32 cellular contexts compared by ENCODE assay signal in genomic region chr18:47235096-47235495, GRCh38. TPM values are rescaled to one million over a fixed set of nuclear protein-coding genes. Genes with fewer than 3 reads are reported as not detected.
DNase-seq lines count a peak whose midpoint lies in the region; ATAC-seq, FAIRE-seq and TF ChIP-seq lines count a peak whose summit lies in the region.
"Had no signal": no experiment of that assay in that cellular context is flagged by ENCODE, and none has a peak within 500 bp of the region (broad histone marks: within the 10 kb centered on the region; RNA-seq: fewer than 3 reads in every experiment).

No MANE protein-coding gene starts in this region.

- H3K4me1 ChIP-seq in H1 (replicated peaks in 1 of 4; ENCODE audit: control insufficient read depth in 3 of 4, insufficient read depth in 4 of 4, low read length in 3 of 4), result peaks cover 0 to 2% (median 0%) of the 10 kb centered on the region in 4 experiments; a peak in 2 of 7 replicates
- H3K4me1 ChIP-seq: BE2C, BLaER1 had no signal

- no peak overlapping the region for H4K91ac ChIP-seq in H1 (replicated peaks; ENCODE audit: insufficient read length, low read length)

- no peak overlapping the region for H3K9ac ChIP-seq in H1 (replicated peaks in 1 of 4; ENCODE audit: extremely low read depth in 1 of 4, low read depth in 3 of 4, low read length in 3 of 4)
- H3K9ac ChIP-seq: BLaER1 had no signal

- H3K27ac ChIP-seq in H1 (ENCODE audit: low read depth, low read length), result no peak overlapping the region
- H3K27ac ChIP-seq: BLaER1 had no signal

- no peak overlapping the region for H2BK20ac ChIP-seq in H1 (ENCODE audit: low read length)

- no peak for TF ChIP-seq POLR2A in NB4 (IDR thresholded peaks at IDR 0.05; ENCODE audit: extremely low read depth, insufficient read length)
- no peak for TF ChIP-seq POLR2A in H1 (IDR thresholded peaks at IDR 0.05; ENCODE audit: control extremely low read depth in 1 of 2, low read depth in 2 of 2, low read length in 2 of 2)

- H3K4ac ChIP-seq in H1 (replicated peaks; ENCODE audit: insufficient read length, low read depth, low read length), result no peak overlapping the region

- H3K4me3 ChIP-seq in NB4 (ENCODE audit: low read depth, low read length) (no peak overlapping the region), H1 (ENCODE audit: extremely low read depth in 1 of 4, insufficient read depth in 2 of 4, low read depth in 3 of 4, low read length in 4 of 4) (no peak overlapping the region)
- H3K4me3 ChIP-seq: BLaER1, GM12878 had no signal

- H4K20me1 ChIP-seq in H1 (replicated peaks in 1 of 2; ENCODE audit: control insufficient read depth in 1 of 2, insufficient read depth in 2 of 2, low read length in 2 of 2), result no peaks in the 10 kb centered on the region
- H4K20me1 ChIP-seq: BLaER1 had no signal

- H3K79me2 ChIP-seq in H1 (ENCODE audit: control insufficient read depth in 1 of 2, insufficient read depth in 2 of 2, low read length in 2 of 2), result no peaks in the 10 kb centered on the region

- no peak for TF ChIP-seq EP300 in H1 (IDR thresholded peaks at IDR 0.05; ENCODE audit: borderline replicate concordance in 1 of 2, low read depth in 2 of 2, low read length in 2 of 2)

- 0 out of 2 replicates have a peak overlapping the region, but pooled peaks have one; percentile 0 for H2BK12ac ChIP-seq in H1 (ENCODE audit: low read depth, low read length)

- no peak overlapping the region for H2AFZ ChIP-seq in H1 (ENCODE audit: low read length)

- H2BK120ac ChIP-seq in H1 (replicated peaks; ENCODE audit: low read depth, low read length), result no peak overlapping the region

- no peak for TF ChIP-seq RAD21 in H1 (IDR thresholded peaks at IDR 0.05 in 1 of 2, conservative IDR thresholded peaks at IDR 0.05 in 1 of 2; ENCODE audit: low read depth in 2 of 2, low read length in 2 of 2)

- H3K36me3 ChIP-seq in H1 (ENCODE audit: control insufficient read depth in 2 of 4, insufficient read depth in 4 of 4, low read length in 3 of 4), result no peaks in the 10 kb centered on the region
- H3K36me3 ChIP-seq: BE2C, BLaER1 had no signal

- H3K14ac ChIP-seq in H1 (ENCODE audit: insufficient read length), result no peak overlapping the region

- CTCF ChIA-PET in H1 (lab: Charles Lee; ENCODE audit: partially characterized antibody), result interaction anchor here (1.0 to 3.6 kb wide), 4 partner anchors 12 to 161 kb away, joined by 3 to 19 read pairs (median 6); no protein-coding TSS in a partner anchor

- no peak for FAIRE-seq in H1 (lab: Jason Lieb, UNC)
- FAIRE-seq: A204.1, GM12878, GM12892, GM18507 had no signal

- H3K23ac ChIP-seq in H1 (ENCODE audit: insufficient read length), result no peak overlapping the region

- no peak overlapping the region for H2BK5ac ChIP-seq in H1 (ENCODE audit: low read depth, low read length)

- H3K79me1 ChIP-seq in H1 (ENCODE audit: low read depth, low read length), result no peaks in the 10 kb centered on the region

- H3K4me2 ChIP-seq in H1 (ENCODE audit: insufficient read depth in 1 of 2, low read depth in 2 of 2, low read length in 2 of 2), result no peak overlapping the region
- H3K4me2 ChIP-seq: BLaER1 had no signal

- TF ChIP-seq CTCF in NB4 (IDR thresholded peaks at IDR 0.05; ENCODE audit: low read depth, low read length), result no peak
- no peak for TF ChIP-seq CTCF in H1 (IDR thresholded peaks at IDR 0.05; ENCODE audit: control extremely low read depth in 1 of 3, insufficient read depth in 1 of 3, low read depth in 1 of 3, low read length in 3 of 3)
- TF ChIP-seq CTCF in GM20000 (IDR thresholded peaks at IDR 0.05; ENCODE audit: extremely low read depth, missing control alignments), result no peak

- H4K5ac ChIP-seq in H1 (ENCODE audit: insufficient read length, low read depth, low read length), result no peak overlapping the region

- 90% methylated on average over 4 of the region's 4 CpGs; no CpG with 5 or more reads in 1 of the 2 experiments for WGBS in H1 (ENCODE audit: extremely low coverage in 1 of 2, insufficient coverage in 1 of 2, insufficient read length in 1 of 2, insufficient replicate concordance in 2 of 2, low coverage in 1 of 2, low lambda C conversion rate in 2 of 2, missing lambda C conversion rate in 1 of 2), 2 experiments

- DNase-seq in LHCN-M2 (ENCODE audit: low read depth), result peak; percentile 1
- DNase-seq in NB4 (ENCODE audit: low read depth), result peak; percentile 9
- DNase-seq in OCI-M1 (lab: John Stamatoyannopoulos, UW), result peak; percentile 15
- no peak for DNase-seq in H1 (ENCODE audit: low read depth in 1 of 2, low spot score in 2 of 2)
- no peak for DNase-seq in GM20000 (ENCODE audit: low spot score)
- no peak for DNase-seq in NCI-H345 treated with DMSO at 0.1 percent for 48 hours (lab: John Stamatoyannopoulos, UW; ENCODE audit: unreplicated experiment)
- DNase-seq: 8988T; ACHN; BE2C; C1 segment of cervical spinal cord; CD4-positive, alpha-beta memory T cell; CD4-positive, CD25-positive, alpha-beta regulatory T cell; CD8-positive, alpha-beta memory T cell; COR-L47; DMS 273 treated with DMSO at 0.1 percent for 48 hours; DMS153; DMS53; DMS79; DND-41; EL; GDM1 had no signal

- H2AK5ac ChIP-seq in H1 (ENCODE audit: low read depth, low read length), result no peak overlapping the region

- H4K8ac ChIP-seq in H1 (ENCODE audit: extremely low read depth, insufficient read depth, low read length), result no peak overlapping the region

- no peak overlapping the region for H3K56ac ChIP-seq in H1 (replicated peaks; ENCODE audit: insufficient read length, low read depth, low read length)

- ATAC-seq in HG02623 (IDR thresholded peaks at IDR 0.05; ENCODE audit: unreplicated experiment), result no peak
- ATAC-seq: GM12878 had no signal

- H3K18ac ChIP-seq in H1 (ENCODE audit: extremely low read depth, low read length), result no peak overlapping the region

- no peak overlapping the region for H2BK15ac ChIP-seq in H1 (ENCODE audit: low read length)

- POLR2A ChIA-PET in H1 (lab: Charles Lee; ENCODE audit: partially characterized antibody), result no interaction called here

- H3K9me3 ChIP-seq in H1 (ENCODE audit: insufficient read depth in 2 of 2, low read depth in 1 of 2, low read length in 1 of 2), result no peaks in the 10 kb centered on the region
- H3K9me3 ChIP-seq: BE2C, BLaER1 had no signal

- H3K27me3 ChIP-seq in H1 (replicated peaks in 1 of 4; ENCODE audit: control insufficient read depth in 3 of 4, extremely low read depth in 1 of 4, insufficient read depth in 3 of 4, low read length in 3 of 4), result no peaks in the 10 kb centered on the region
- H3K27me3 ChIP-seq: BLaER1 had no signal

- no peaks in the 10 kb centered on the region for H3K23me2 ChIP-seq in H1 (ENCODE audit: low read depth, low read length)

TF ChIP-seq in H1, 55 proteins besides CTCF, POLR2A, EP300 and RAD21:
- TF ChIP-seq JUND (IDR thresholded peaks at IDR 0.05; ENCODE audit: low read length), result no peak
- TF ChIP-seq SUZ12 (IDR thresholded peaks at IDR 0.05; ENCODE audit: low read length), result no peak
- no peak for TF ChIP-seq EZH2 (IDR thresholded peaks at IDR 0.05; ENCODE audit: low read depth, low read length, severe bottlenecking)
- TF ChIP-seq RFX5 (IDR thresholded peaks at IDR 0.05; ENCODE audit: borderline replicate concordance, low read depth, low read length), result no peak
- TF ChIP-seq SP1 (IDR thresholded peaks at IDR 0.05; ENCODE audit: low read depth, low read length), result no peak
- TF ChIP-seq CEBPB (IDR thresholded peaks at IDR 0.05; ENCODE audit: low read depth, low read length), result no peak
- TF ChIP-seq MAX (IDR thresholded peaks at IDR 0.05), result no peak
- TF ChIP-seq POU5F1 (IDR thresholded peaks at IDR 0.05; ENCODE audit: low read depth, low read length), result no peak

RNA-seq across cellular contexts. Expression of gene SKOR2, which starts 16.4 kb away (rescaled TPM):
- not detected in 2 replicates for total RNA-seq in LHCN-M2 (2014; rRNA removed)
- not detected for polyA plus RNA-seq in LHCN-M2 (2012)
- 0.11 and 0.21 TPM in 2 replicates for total RNA-seq in H1 (2021; fragmentation: NEBNext Ultra II Directional; extraction: Animal tissue kit (Norgen Biotek cat#: 25700))
- 0.05 TPM in 2 replicates for polyA plus RNA-seq in H1 (2011; rRNA removed)
- 0.08 TPM for polyA plus RNA-seq in H1 (2011; cell fraction: cytosol; rRNA removed)
- polyA plus RNA-seq in H1 (2011; cell fraction: nucleus; rRNA removed), result 0.13 TPM
- polyA plus RNA-seq in H1 (2012, experiment 1 of 2), result 0.32 to 0.51 TPM (median 0.36 TPM) in 3 of 4 replicates, not detected in the other
- polyA plus RNA-seq in H1 (2012, experiment 2 of 2), result 0.39 TPM
- 0.08 TPM for polyA plus RNA-seq in H1 (2013, experiment 1 of 2)
- polyA plus RNA-seq in H1 (2013, experiment 2 of 2), result 0.04 TPM
- not detected in 2 replicates for polyA minus RNA-seq in H1 (2011; rRNA and poly(A)+ RNA removed)
- not detected for polyA minus RNA-seq in H1 (2011; cell fraction: cytosol; rRNA and poly(A)+ RNA removed)
- not detected for polyA minus RNA-seq in H1 (2011; cell fraction: nucleus; rRNA and poly(A)+ RNA removed)
- total RNA-seq: A673; CD4-positive, alpha-beta memory T cell; CD4-positive, CD25-positive, alpha-beta regulatory T cell; CD8-positive, alpha-beta memory T cell; Daoy; G401; GM12878 had no signal
- polyA plus RNA-seq: AG04450; CD14-positive monocyte; CD4-positive, alpha-beta memory T cell; CD4-positive, CD25-positive, alpha-beta regulatory T cell; CD8-positive, alpha-beta memory T cell; GM12878 had no signal

RNA-seq across cellular contexts. Expression of gene IER3IP1, which starts 58.9 kb away (rescaled TPM):
- 29.2 and 29.6 TPM in 2 replicates for total RNA-seq in LHCN-M2 (2014; rRNA removed)
- 30.4 TPM for polyA plus RNA-seq in LHCN-M2 (2012)
- 7.9 and 8.5 TPM in 2 replicates for total RNA-seq in H1 (2021; fragmentation: NEBNext Ultra II Directional; extraction: Animal tissue kit (Norgen Biotek cat#: 25700))
- 3.9 and 6.0 TPM in 2 replicates for polyA plus RNA-seq in H1 (2011; rRNA removed)
- polyA plus RNA-seq in H1 (2011; cell fraction: cytosol; rRNA removed), result 7.9 TPM
- polyA plus RNA-seq in H1 (2011; cell fraction: nucleus; rRNA removed), result 6.2 TPM
- 7.5 to 15.0 TPM (median 10.2 TPM) in 4 replicates for polyA plus RNA-seq in H1 (2012, experiment 1 of 2)
- polyA plus RNA-seq in H1 (2012, experiment 2 of 2), result 2.7 TPM
- polyA plus RNA-seq in H1 (2013, experiment 1 of 2), result 8.9 TPM
- 10.2 TPM for polyA plus RNA-seq in H1 (2013, experiment 2 of 2)
- 2.6 and 3.5 TPM in 2 replicates for polyA minus RNA-seq in H1 (2011; rRNA and poly(A)+ RNA removed)
- polyA minus RNA-seq in H1 (2011; cell fraction: cytosol; rRNA and poly(A)+ RNA removed), result 4.0 TPM
- 5.9 TPM for polyA minus RNA-seq in H1 (2011; cell fraction: nucleus; rRNA and poly(A)+ RNA removed)

Comparison
In these comparisons a context has a peak if more than half of its experiments do, and no peak if none do; other contexts are left out.
1. DNase-seq: peak in LHCN-M2 (single experiment), NB4 (single experiment) and OCI-M1 (single experiment); none in H1 (0 of 2), GM20000 (single experiment) and NCI-H345 treated with DMSO at 0.1 percent for 48 hours (single experiment).